8 cellular contexts compared by ENCODE assay signal in the genomic region with DNA sequence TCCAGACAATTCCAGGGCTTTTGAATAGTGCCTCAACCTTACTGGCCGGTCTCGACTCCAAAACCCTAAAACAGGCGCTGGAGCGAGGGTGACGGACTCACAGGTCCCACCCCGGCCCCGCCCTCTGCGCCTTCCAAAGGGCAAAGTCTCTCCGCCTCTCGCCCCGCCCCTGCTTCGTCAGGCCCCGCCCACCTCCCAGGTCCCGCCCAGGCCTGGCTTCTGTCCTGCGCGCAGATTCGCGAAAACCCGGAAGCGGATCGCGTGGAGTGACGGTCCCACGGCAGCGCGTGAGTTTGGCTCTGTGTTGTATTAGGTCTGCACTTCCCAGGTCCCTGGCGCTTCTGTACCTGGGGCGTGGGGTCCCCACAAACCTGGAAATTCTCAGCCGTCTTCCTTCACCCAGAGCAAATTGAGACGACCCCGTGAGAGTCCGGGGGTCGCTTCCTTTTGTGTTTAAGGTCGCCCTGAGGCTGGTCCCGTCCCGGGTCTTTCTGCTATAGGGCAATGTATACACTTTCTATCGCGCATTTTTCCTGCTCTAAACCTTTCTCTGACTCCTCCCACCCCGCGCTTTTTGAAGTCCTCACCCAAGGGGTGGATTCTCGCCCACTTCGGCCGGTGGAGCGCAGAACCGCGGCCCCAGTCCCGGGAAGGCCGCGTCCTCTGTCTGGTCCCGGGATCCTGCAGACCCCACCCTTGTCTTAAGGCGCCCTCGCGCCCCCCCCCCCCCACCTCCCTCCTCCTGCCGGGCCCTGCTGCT. TPM values are rescaled to one million over a fixed set of nuclear protein-coding genes. Genes with fewer than 3 reads are reported as not detected.
A peak's percentile ranks its signal among the peaks of the same experiment; 100 is the strongest.
DNase-seq lines count a peak whose midpoint lies in the region; ATAC-seq and TF ChIP-seq lines count a peak whose summit lies in the region.

A gene (plus strand): TSS at position 231 of the 760 bp plus-strand sequence. CDS start 16,090 bp downstream, outside the sequence.

- peak within 1 kb of the TSS; percentile 90 for H3K4me3 ChIP-seq in kidney epithelial cell (ENCODE audit: low read depth, low read length)

- no peaks in the 10 kb centered on the region for H3K27me3 ChIP-seq in kidney epithelial cell (ENCODE audit: control insufficient read depth, insufficient read depth, low read length)

- ATAC-seq in HG02840 (IDR thresholded peaks at IDR 0.05; ENCODE audit: low FRiP score, unreplicated experiment): peak; percentile 93

- DNase-seq in GM10266 (ENCODE audit: extremely low spot score) (peak; percentile 91), NCI-H2171 treated with DMSO at 0.1 percent for 48 hours (lab: John Stamatoyannopoulos, UW) (peak; percentile 57), cerebellar cortex (ENCODE audit: low spot score) (peak; percentile 73), kidney epithelial cell (ENCODE audit: low read depth) (peak; percentile 14), Kasumi-1 (lab: John Stamatoyannopoulos, UW) (no peak)
- peak; percentile 98 for DNase-seq in activated CD4-positive, CD25-positive, alpha-beta regulatory T cell treated with anti-CD3 and anti-CD28 coated beads, Interleukin-2, amount 50 U/mL, for 72 hours
- peak; percentile 94 to 97 for DNase-seq in stimulated activated CD4-positive, alpha-beta T cell treated with anti-CD3 and anti-CD28 coated beads, Interleukin-15, amount 100 ng/mL, for 1 hour (ENCODE audit: low read depth in 1 of 2, low spot score in 1 of 2)

- H3K36me3 ChIP-seq in kidney epithelial cell (ENCODE audit: control insufficient read depth, insufficient read depth, low read length): no peaks in the 10 kb centered on the region

- TF ChIP-seq CTCF in GM10266 (IDR thresholded peaks at IDR 0.05; ENCODE audit: control insufficient read depth, insufficient read depth, low read depth, missing control alignments) (no peak), kidney epithelial cell (IDR thresholded peaks at IDR 0.05; ENCODE audit: insufficient read depth, low read length, poor library complexity, severe bottlenecking) (no peak)

RNA-seq across cellular contexts. Expression of the gene that starts here (rescaled TPM):
- 2.9 and 3.9 TPM in 2 replicates for total RNA-seq in kidney epithelial cell

Comparison
In these comparisons a context has a peak if more than half of its experiments do, and no peak if none do; other contexts are left out.
1. DNase-seq: peak in GM10266 (single experiment), NCI-H2171 treated with DMSO at 0.1 percent for 48 hours (single experiment), activated CD4-positive, CD25-positive, alpha-beta regulatory T cell treated with anti-CD3 and anti-CD28 coated beads, Interleukin-2, amount 50 U/mL, for 72 hours (single experiment), cerebellar cortex (single experiment), kidney epithelial cell (single experiment) and stimulated activated CD4-positive, alpha-beta T cell treated with anti-CD3 and anti-CD28 coated beads, Interleukin-15, amount 100 ng/mL, for 1 hour (2 of 2); none in Kasumi-1 (0 of 2).